Comparison of ENCODE assay signal across 22 cellular contexts in genomic region chr9:79210541-79211243, GRCh38.
"Had no signal": no experiment of that assay in that cellular context is flagged by ENCODE, and none has a peak within 500 bp of the region (broad histone marks: within the 10 kb centered on the region; RNA-seq: fewer than 3 reads in every experiment).

No MANE protein-coding gene starts in this region.

- H3K9me3 ChIP-seq: esophagus muscularis mucosa, heart right ventricle, left ventricle myocardium inferior, thyroid gland had no signal

- H3K4me3 ChIP-seq: esophagus muscularis mucosa, heart right ventricle, left ventricle myocardium inferior, neural progenitor cell, thyroid gland had no signal

- H3K36me3 Mint-ChIP-seq: activated naive CD8-positive, alpha-beta T cell treated with anti-CD3 and anti-CD28 coated beads, Interleukin-2, amount 10 ng/mL, durations not matched to agents 7 days and 5 days; immature natural killer cell; memory B cell; neural progenitor cell had no signal

- H3K27me3 ChIP-seq: esophagus muscularis mucosa, neural progenitor cell, thyroid gland had no signal

- H3K36me3 ChIP-seq: esophagus muscularis mucosa, heart right ventricle, left ventricle myocardium inferior, neural progenitor cell, thyroid gland had no signal

- H3K4me2 ChIP-seq: neural progenitor cell had no signal

- H3K4me1 Mint-ChIP-seq: activated CD4-positive, alpha-beta T cell treated with anti-CD3 and anti-CD28 coated beads, Interleukin-2, amount 10 ng/mL, durations not matched to agents 24 days and 14 days; activated naive CD8-positive, alpha-beta T cell treated with anti-CD3 and anti-CD28 coated beads, Interleukin-2, amount 10 ng/mL, durations not matched to agents 7 days and 5 days; immature natural killer cell; memory B cell had no signal

- H3K27ac ChIP-seq: esophagus muscularis mucosa, heart right ventricle, left ventricle myocardium inferior, neural progenitor cell, thyroid gland had no signal

- ATAC-seq: activated CD8-positive, alpha-beta T cell treated with anti-CD3 and anti-CD28 coated beads for 36 hours; heart right ventricle had no signal

- H2AFZ ChIP-seq: neural progenitor cell had no signal

- H3K27me3 Mint-ChIP-seq: activated CD4-positive, alpha-beta T cell treated with anti-CD3 and anti-CD28 coated beads, Interleukin-2, amount 10 ng/mL, durations not matched to agents 24 days and 14 days had no signal

- H3K4me1 ChIP-seq: esophagus muscularis mucosa, heart right ventricle, left ventricle myocardium inferior, thyroid gland had no signal

- H3K27ac Mint-ChIP-seq: activated CD4-positive, alpha-beta T cell treated with anti-CD3 and anti-CD28 coated beads, Interleukin-2, amount 10 ng/mL, durations not matched to agents 24 days and 14 days; activated CD8-positive, alpha-beta T cell treated with anti-CD3 and anti-CD28 coated beads for 36 hours; activated naive CD8-positive, alpha-beta T cell treated with anti-CD3 and anti-CD28 coated beads, Interleukin-2, amount 10 ng/mL, durations not matched to agents 7 days and 5 days; activated T-cell treated with anti-CD3 and anti-CD28 coated beads, Interleukin-2, amount 50 U/mL, for 24 hours; activated T-helper 2 cell treated with anti-CD3 and anti-CD28 coated beads, Interferon-gamma antibody, Interleukin-2, Interleukin-4, amounts not matched to agents 10 μg/mL and 5 μg/mL and 100 μg/mL, durations not matched to agents 14 hours and 24 hours and 36 hours; immature natural killer cell; memory B cell; neural progenitor cell; progenitor cell of endocrine pancreas had no signal

- DNase-seq: activated CD4-positive, alpha-beta T cell treated with anti-CD3 and anti-CD28 coated beads, Interleukin-2, amount 10 ng/mL, durations not matched to agents 24 days and 14 days; activated CD4-positive, CD25-positive, alpha-beta regulatory T cell; activated CD8-positive, alpha-beta T cell treated with anti-CD3 and anti-CD28 coated beads for 36 hours; activated naive CD4-positive, alpha-beta T cell treated with Interleukin-2 at 50 U/mL for 16 hours; activated naive CD8-positive, alpha-beta T cell treated with anti-CD3 and anti-CD28 coated beads, Interleukin-2, amount 10 ng/mL, durations not matched to agents 7 days and 5 days; activated T-cell treated with anti-CD3 and anti-CD28 coated beads, Interleukin-2, amount 50 U/mL, for 24 hours; amygdala; dermis blood vessel endothelial cell; effector memory CD4-positive, alpha-beta T cell; heart right ventricle; immature natural killer cell; kidney glomerular epithelial cell; left ventricle myocardium inferior; stimulated activated CD4-positive, alpha-beta T cell treated with anti-CD3 and anti-CD28 coated beads, Interleukin-12 subunit alpha, Interleukin-12 subunit beta, amount 100 ng/mL, for 4 hours; stimulated activated CD4-positive, alpha-beta T cell treated with anti-CD3 and anti-CD28 coated beads, Interleukin-1b, Interleukin-23, amount 100 ng/mL, for 48 hours; stimulated activated naive CD4-positive, alpha-beta T cell treated with Interleukin-2 at 50 U/mL for 16 hours; thyroid gland had no signal

- H3K4me3 Mint-ChIP-seq: activated CD4-positive, alpha-beta T cell treated with anti-CD3 and anti-CD28 coated beads, Interleukin-2, amount 10 ng/mL, durations not matched to agents 24 days and 14 days; activated CD8-positive, alpha-beta T cell treated with anti-CD3 and anti-CD28 coated beads for 36 hours; activated naive CD8-positive, alpha-beta T cell treated with anti-CD3 and anti-CD28 coated beads, Interleukin-2, amount 10 ng/mL, durations not matched to agents 7 days and 5 days; activated T-cell treated with anti-CD3 and anti-CD28 coated beads, Interleukin-2, amount 50 U/mL, for 24 hours; immature natural killer cell; memory B cell; neural progenitor cell had no signal

- H3K9me3 Mint-ChIP-seq: activated CD4-positive, alpha-beta T cell treated with anti-CD3 and anti-CD28 coated beads, Interleukin-2, amount 10 ng/mL, durations not matched to agents 24 days and 14 days; activated CD8-positive, alpha-beta T cell treated with anti-CD3 and anti-CD28 coated beads for 36 hours; activated naive CD8-positive, alpha-beta T cell treated with anti-CD3 and anti-CD28 coated beads, Interleukin-2, amount 10 ng/mL, durations not matched to agents 7 days and 5 days; activated T-cell treated with anti-CD3 and anti-CD28 coated beads, Interleukin-2, amount 50 U/mL, for 24 hours; activated T-helper 2 cell treated with anti-CD3 and anti-CD28 coated beads, Interferon-gamma antibody, Interleukin-2, Interleukin-4, amounts not matched to agents 10 μg/mL and 5 μg/mL and 100 μg/mL, durations not matched to agents 14 hours and 24 hours and 36 hours; immature natural killer cell; memory B cell; neural progenitor cell had no signal

- H3K9ac ChIP-seq: neural progenitor cell had no signal
